2 cellular contexts compared by ENCODE assay signal in genomic region chr20:2700913-2701620, GRCh38.
TF ChIP-seq lines count a peak whose summit lies in the region.

No MANE protein-coding gene starts in this region.

TF ChIP-seq in H1, 55 proteins besides CTCF, POLR2A, EP300 and RAD21:
- no peak for TF ChIP-seq SP4 (IDR thresholded peaks at IDR 0.05; ENCODE audit: low read length)
- TF ChIP-seq ZNF274 (IDR thresholded peaks at IDR 0.05; ENCODE audit: borderline replicate concordance, extremely low read depth, low read length), result no peak
- TF ChIP-seq JUN (IDR thresholded peaks at IDR 0.05; ENCODE audit: low read depth, low read length), result no peak

TF ChIP-seq in HEK293T, 16 proteins besides CTCF, POLR2A, EP300 and RAD21:
- TF ChIP-seq L3MBTL2 (conservative IDR thresholded peaks at IDR 0.05) (no peak), ARNT (IDR thresholded peaks at IDR 0.05) (no peak), ZNF384 (IDR thresholded peaks at IDR 0.05) (no peak)
